23 cellular contexts compared by ENCODE assay signal in the genomic region with DNA sequence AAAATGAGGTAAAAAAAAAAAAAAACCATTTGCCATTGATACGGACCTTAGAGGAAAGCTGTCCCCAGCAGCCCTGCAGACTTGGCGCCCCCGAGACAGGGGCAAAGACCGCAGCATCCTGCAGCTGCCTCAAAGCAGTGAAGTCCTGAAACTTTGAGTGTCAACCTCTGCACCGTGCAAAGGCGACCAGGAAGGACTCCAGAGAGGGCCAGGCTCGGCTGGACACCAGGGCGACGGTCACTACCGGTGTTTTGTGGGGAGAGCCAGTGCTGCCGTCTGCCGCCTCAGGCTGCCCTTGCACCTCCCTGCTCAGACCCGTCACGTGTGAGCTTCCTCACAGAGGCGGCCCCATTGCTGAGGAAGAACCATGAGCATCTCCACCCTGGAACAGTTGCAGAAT.
"Had no signal": no experiment of that assay in that cellular context is flagged by ENCODE, and none has a peak within 500 bp of the region (broad histone marks: within the 10 kb centered on the region; RNA-seq: fewer than 3 reads in every experiment).

No MANE protein-coding gene starts in this region.

- H3K9me3 ChIP-seq: left lung, ovary, testis, tibial nerve had no signal

- H3K27me3 ChIP-seq: ovary, testis, tibial nerve had no signal

- H3K27ac Mint-ChIP-seq: naive thymus-derived CD4-positive, alpha-beta T cell; nephron progenitor cell; progenitor cell of endocrine pancreas; stimulated activated memory B cell treated with anti-CD40 and anti-IgM and Interleukin-4, amounts not matched to agents 10 μg/mL and 1 μg/mL and 100 μg/mL, for 72 hours; stimulated activated naive CD8-positive, alpha-beta T cell treated with anti-CD3 and anti-CD28 coated beads, Interleukin-15, Interleukin-2, amounts not matched to agents 100 ng/mL and 50 ng/mL, for 24 hours had no signal

- H3K9me3 Mint-ChIP-seq: naive thymus-derived CD4-positive, alpha-beta T cell; nephron progenitor cell; stimulated activated naive CD8-positive, alpha-beta T cell treated with anti-CD3 and anti-CD28 coated beads, Interleukin-15, Interleukin-2, amounts not matched to agents 100 ng/mL and 50 ng/mL, for 24 hours had no signal

- H3K27me3 Mint-ChIP-seq: stimulated activated naive CD8-positive, alpha-beta T cell treated with anti-CD3 and anti-CD28 coated beads, Interleukin-15, Interleukin-2, amounts not matched to agents 100 ng/mL and 50 ng/mL, for 24 hours had no signal

- H3K36me3 Mint-ChIP-seq: naive thymus-derived CD4-positive, alpha-beta T cell; stimulated activated memory B cell treated with anti-CD40 and anti-IgM and Interleukin-4, amounts not matched to agents 10 μg/mL and 1 μg/mL and 100 μg/mL, for 72 hours had no signal

- DNase-seq: cortex of kidney; dorsolateral prefrontal cortex; effector CD8-positive, alpha-beta T cell; foreskin melanocyte; head of caudate nucleus; hippocampal formation; mesendoderm; naive thymus-derived CD4-positive, alpha-beta T cell; nephron progenitor cell; ovary; right cardiac atrium; stimulated activated CD4-positive, alpha-beta T cell treated with anti-CD3 and anti-CD28 coated beads, Interleukin-15, amount 100 ng/mL, for 24 hours; stimulated activated CD4-positive, alpha-beta T cell treated with anti-CD3 and anti-CD28 coated beads, Interleukin-1b, Interleukin-23, amount 100 ng/mL, for 48 hours; stimulated activated CD4-positive, alpha-beta T cell treated with anti-CD3 and anti-CD28 coated beads, Interleukin-4, amount 100 ng/mL, for 24 hours; testis had no signal

- H3K4me1 ChIP-seq: left lung, testis, tibial nerve had no signal

- H3K4me1 Mint-ChIP-seq: central memory CD8-positive, alpha-beta T cell; naive thymus-derived CD4-positive, alpha-beta T cell; stimulated activated memory B cell treated with anti-CD40 and anti-IgM and Interleukin-4, amounts not matched to agents 10 μg/mL and 1 μg/mL and 100 μg/mL, for 72 hours had no signal

- H3K36me3 ChIP-seq: left lung, ovary, tibial nerve had no signal

- H3K27ac ChIP-seq: dorsolateral prefrontal cortex, left lung, ovary, testis, tibial nerve had no signal

- H3K4me3 Mint-ChIP-seq: central memory CD8-positive, alpha-beta T cell; naive thymus-derived CD4-positive, alpha-beta T cell; nephron progenitor cell; stimulated activated memory B cell treated with anti-CD40 and anti-IgM and Interleukin-4, amounts not matched to agents 10 μg/mL and 1 μg/mL and 100 μg/mL, for 72 hours; stimulated activated naive CD8-positive, alpha-beta T cell treated with anti-CD3 and anti-CD28 coated beads, Interleukin-15, Interleukin-2, amounts not matched to agents 100 ng/mL and 50 ng/mL, for 24 hours had no signal

- ATAC-seq: left lung; naive thymus-derived CD4-positive, alpha-beta T cell; stimulated activated memory B cell treated with anti-CD40 and anti-IgM and Interleukin-4, amounts not matched to agents 10 μg/mL and 1 μg/mL and 100 μg/mL, for 72 hours had no signal

- FAIRE-seq: islet of Langerhans had no signal

- H3K4me3 ChIP-seq: dorsolateral prefrontal cortex, left lung, lung, ovary, testis, tibial nerve had no signal
